In the genomic region with DNA sequence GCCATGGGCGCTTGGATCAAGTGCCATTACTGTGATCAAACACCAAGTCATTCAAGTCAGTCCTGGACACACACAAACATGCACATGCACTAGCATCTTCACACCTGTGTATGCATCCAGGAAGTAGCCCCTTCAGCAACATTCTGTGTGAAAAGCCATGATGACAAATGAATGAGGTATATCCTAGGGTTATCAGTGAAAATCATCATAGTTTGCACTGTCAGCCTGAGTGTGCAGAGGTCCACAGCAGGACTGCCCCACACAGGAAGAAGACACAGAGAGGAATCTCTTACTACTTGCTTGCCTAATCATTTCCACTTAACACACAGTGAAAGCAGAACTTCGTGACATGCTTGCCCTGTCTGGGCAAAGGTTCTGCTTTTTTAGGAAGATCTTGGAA, we compare ENCODE assay signal across 2 cellular contexts.
TF ChIP-seq lines count a peak whose summit lies in the region.

No MANE protein-coding gene starts in this region.

TF ChIP-seq in liver, 16 proteins besides CTCF, POLR2A, EP300 and RAD21:
- no peak for TF ChIP-seq FOXA1 (IDR thresholded peaks at IDR 0.05)
- TF ChIP-seq GABPA (IDR thresholded peaks at IDR 0.05 in 1 of 2, conservative IDR thresholded peaks at IDR 0.05 in 1 of 2), result no peak
- TF ChIP-seq NR2F2 (IDR thresholded peaks at IDR 0.05), result no peak
- TF ChIP-seq, protein P1, sequence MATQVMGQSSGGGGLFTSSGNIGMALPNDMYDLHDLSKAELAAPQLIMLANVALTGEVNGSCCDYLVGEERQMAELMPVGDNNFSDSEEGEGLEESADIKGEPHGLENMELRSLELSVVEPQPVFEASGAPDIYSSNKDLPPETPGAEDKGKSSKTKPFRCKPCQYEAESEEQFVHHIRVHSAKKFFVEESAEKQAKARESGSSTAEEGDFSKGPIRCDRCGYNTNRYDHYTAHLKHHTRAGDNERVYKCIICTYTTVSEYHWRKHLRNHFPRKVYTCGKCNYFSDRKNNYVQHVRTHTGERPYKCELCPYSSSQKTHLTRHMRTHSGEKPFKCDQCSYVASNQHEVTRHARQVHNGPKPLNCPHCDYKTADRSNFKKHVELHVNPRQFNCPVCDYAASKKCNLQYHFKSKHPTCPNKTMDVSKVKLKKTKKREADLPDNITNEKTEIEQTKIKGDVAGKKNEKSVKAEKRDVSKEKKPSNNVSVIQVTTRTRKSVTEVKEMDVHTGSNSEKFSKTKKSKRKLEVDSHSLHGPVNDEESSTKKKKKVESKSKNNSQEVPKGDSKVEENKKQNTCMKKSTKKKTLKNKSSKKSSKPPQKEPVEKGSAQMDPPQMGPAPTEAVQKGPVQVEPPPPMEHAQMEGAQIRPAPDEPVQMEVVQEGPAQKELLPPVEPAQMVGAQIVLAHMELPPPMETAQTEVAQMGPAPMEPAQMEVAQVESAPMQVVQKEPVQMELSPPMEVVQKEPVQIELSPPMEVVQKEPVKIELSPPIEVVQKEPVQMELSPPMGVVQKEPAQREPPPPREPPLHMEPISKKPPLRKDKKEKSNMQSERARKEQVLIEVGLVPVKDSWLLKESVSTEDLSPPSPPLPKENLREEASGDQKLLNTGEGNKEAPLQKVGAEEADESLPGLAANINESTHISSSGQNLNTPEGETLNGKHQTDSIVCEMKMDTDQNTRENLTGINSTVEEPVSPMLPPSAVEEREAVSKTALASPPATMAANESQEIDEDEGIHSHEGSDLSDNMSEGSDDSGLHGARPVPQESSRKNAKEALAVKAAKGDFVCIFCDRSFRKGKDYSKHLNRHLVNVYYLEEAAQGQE (IDR thresholded peaks at IDR 0.05), result no peak
- TF ChIP-seq TAF1 (conservative IDR thresholded peaks at IDR 0.05), result no peak

TF ChIP-seq in HepG2, 621 proteins besides CTCF, POLR2A, EP300 and RAD21:
- TF ChIP-seq HOXA9 (CRISPR knock-in tag; IDR thresholded peaks at IDR 0.05; ENCODE audit: borderline replicate concordance), result no peak
- no peak for TF ChIP-seq ETV5 (CRISPR knock-in tag; IDR thresholded peaks at IDR 0.05; ENCODE audit: borderline replicate concordance)
- TF ChIP-seq, protein P2, sequence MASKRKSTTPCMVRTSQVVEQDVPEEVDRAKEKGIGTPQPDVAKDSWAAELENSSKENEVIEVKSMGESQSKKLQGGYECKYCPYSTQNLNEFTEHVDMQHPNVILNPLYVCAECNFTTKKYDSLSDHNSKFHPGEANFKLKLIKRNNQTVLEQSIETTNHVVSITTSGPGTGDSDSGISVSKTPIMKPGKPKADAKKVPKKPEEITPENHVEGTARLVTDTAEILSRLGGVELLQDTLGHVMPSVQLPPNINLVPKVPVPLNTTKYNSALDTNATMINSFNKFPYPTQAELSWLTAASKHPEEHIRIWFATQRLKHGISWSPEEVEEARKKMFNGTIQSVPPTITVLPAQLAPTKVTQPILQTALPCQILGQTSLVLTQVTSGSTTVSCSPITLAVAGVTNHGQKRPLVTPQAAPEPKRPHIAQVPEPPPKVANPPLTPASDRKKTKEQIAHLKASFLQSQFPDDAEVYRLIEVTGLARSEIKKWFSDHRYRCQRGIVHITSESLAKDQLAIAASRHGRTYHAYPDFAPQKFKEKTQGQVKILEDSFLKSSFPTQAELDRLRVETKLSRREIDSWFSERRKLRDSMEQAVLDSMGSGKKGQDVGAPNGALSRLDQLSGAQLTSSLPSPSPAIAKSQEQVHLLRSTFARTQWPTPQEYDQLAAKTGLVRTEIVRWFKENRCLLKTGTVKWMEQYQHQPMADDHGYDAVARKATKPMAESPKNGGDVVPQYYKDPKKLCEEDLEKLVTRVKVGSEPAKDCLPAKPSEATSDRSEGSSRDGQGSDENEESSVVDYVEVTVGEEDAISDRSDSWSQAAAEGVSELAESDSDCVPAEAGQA (IDR thresholded peaks at IDR 0.05; ENCODE audit: low read depth), result no peak
- TF ChIP-seq, protein P2 (CRISPR knock-in tag; IDR thresholded peaks at IDR 0.05; ENCODE audit: borderline replicate concordance), result no peak
- TF ChIP-seq EEA1 (CRISPR knock-in tag; IDR thresholded peaks at IDR 0.05; ENCODE audit: borderline replicate concordance), result no peak
- TF ChIP-seq KAT7 (CRISPR knock-in tag; IDR thresholded peaks at IDR 0.05; ENCODE audit: borderline replicate concordance), result no peak
- no peak for TF ChIP-seq ZFP36L2 (CRISPR knock-in tag; IDR thresholded peaks at IDR 0.05)
- TF ChIP-seq ATRX (CRISPR knock-in tag; IDR thresholded peaks at IDR 0.05; ENCODE audit: borderline replicate concordance), result no peak
- TF ChIP-seq HOXD1 (CRISPR knock-in tag; IDR thresholded peaks at IDR 0.05), result no peak
- TF ChIP-seq DBP (CRISPR knock-in tag; IDR thresholded peaks at IDR 0.05; ENCODE audit: not compliant biosample characterization), result no peak
- no peak for TF ChIP-seq ZNF616 (CRISPR knock-in tag; IDR thresholded peaks at IDR 0.05; ENCODE audit: low read depth)
- TF ChIP-seq CHD2 (IDR thresholded peaks at IDR 0.05; ENCODE audit: low read depth, low read length), result no peak
- TF ChIP-seq NCOA5 (CRISPR knock-in tag; IDR thresholded peaks at IDR 0.05), result no peak
- TF ChIP-seq SNAPC2 (CRISPR knock-in tag; IDR thresholded peaks at IDR 0.05), result no peak
- TF ChIP-seq MTF2 (CRISPR knock-in tag; IDR thresholded peaks at IDR 0.05; ENCODE audit: borderline replicate concordance), result no peak
- TF ChIP-seq, protein P3, sequence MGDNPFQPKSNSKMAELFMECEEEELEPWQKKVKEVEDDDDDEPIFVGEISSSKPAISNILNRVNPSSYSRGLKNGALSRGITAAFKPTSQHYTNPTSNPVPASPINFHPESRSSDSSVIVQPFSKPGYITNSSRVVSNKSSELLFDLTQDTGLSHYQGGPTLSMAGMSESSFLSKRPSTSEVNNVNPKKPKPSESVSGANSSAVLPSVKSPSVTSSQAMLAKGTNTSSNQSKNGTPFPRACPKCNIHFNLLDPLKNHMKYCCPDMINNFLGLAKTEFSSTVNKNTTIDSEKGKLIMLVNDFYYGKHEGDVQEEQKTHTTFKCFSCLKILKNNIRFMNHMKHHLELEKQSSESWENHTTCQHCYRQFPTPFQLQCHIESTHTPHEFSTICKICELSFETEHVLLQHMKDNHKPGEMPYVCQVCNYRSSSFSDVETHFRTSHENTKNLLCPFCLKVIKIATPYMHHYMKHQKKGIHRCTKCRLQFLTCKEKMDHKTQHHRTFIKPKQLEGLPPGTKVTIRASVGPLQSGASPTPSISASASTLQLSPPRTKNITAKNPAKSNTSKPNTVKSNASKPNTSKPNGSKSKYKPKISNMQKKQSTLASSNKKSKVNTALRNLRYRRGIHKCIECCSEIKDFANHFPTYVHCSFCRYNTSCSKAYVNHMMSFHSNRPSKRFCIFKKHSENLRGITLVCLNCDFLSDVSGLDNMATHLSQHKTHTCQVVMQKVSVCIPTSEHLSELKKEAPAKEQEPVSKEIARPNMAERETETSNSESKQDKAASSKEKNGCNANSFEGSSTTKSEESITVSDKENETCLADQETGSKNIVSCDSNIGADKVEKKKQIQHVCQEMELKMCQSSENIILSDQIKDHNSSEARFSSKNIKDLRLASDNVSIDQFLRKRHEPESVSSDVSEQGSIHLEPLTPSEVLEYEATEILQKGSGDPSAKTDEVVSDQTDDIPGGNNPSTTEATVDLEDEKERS (CRISPR knock-in tag; IDR thresholded peaks at IDR 0.05), result no peak
- TF ChIP-seq, protein P4, sequence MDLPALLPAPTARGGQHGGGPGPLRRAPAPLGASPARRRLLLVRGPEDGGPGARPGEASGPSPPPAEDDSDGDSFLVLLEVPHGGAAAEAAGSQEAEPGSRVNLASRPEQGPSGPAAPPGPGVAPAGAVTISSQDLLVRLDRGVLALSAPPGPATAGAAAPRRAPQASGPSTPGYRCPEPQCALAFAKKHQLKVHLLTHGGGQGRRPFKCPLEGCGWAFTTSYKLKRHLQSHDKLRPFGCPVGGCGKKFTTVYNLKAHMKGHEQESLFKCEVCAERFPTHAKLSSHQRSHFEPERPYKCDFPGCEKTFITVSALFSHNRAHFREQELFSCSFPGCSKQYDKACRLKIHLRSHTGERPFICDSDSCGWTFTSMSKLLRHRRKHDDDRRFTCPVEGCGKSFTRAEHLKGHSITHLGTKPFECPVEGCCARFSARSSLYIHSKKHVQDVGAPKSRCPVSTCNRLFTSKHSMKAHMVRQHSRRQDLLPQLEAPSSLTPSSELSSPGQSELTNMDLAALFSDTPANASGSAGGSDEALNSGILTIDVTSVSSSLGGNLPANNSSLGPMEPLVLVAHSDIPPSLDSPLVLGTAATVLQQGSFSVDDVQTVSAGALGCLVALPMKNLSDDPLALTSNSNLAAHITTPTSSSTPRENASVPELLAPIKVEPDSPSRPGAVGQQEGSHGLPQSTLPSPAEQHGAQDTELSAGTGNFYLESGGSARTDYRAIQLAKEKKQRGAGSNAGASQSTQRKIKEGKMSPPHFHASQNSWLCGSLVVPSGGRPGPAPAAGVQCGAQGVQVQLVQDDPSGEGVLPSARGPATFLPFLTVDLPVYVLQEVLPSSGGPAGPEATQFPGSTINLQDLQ (CRISPR knock-in tag; IDR thresholded peaks at IDR 0.05), result no peak
